ENCODE assay signal across 8 cellular contexts in the genomic region with DNA sequence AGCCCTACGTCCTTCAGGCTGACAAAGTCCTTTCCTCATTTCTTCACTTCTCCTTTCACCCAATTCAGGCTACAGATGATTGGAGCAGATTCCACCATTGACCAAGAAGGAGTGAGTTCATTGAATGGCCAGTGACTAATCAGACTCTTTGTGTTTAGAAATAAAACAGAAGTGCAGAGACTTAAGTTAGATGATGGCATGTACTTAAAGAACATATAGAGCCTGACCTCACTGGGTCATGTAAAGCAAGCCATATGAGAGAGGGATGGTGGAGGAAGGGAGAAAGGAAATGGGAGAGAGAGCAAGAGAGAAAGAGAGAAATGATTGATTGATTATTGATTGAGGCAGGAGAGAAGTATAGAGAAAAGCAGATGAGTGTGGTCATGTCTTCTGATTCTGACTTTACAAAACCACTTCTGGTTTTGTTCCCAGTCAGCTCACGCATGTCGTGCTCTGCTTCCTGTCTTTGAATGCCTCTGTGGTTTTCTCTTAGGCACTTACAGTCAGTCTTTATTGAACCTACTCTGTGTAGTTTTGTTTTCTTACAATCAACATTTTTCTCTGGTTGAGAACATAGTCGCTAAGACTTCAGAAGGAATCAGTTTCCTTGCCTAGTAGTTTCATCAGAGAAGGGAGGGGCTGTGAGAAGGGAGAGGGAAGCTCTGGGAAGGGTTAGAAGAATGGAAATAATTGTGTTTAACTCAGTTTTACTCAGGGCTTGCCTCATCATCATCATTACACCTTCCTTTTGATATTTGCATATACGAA.
A peak's percentile ranks its signal among the peaks of the same experiment; 100 is the strongest.
DNase-seq lines count a peak whose midpoint lies in the region; ATAC-seq and TF ChIP-seq lines count a peak whose summit lies in the region.

No MANE protein-coding gene starts in this region.

- peaks cover 16% of the 10 kb centered on the region; the same call in 1 of the 2 replicates for H3K9me2 ChIP-seq in GM23338 (ENCODE audit: insufficient read depth)

- peak overlapping the region; percentile 60 for H3K27ac ChIP-seq in CD4-positive, CD25-positive, alpha-beta regulatory T cell (ENCODE audit: insufficient read depth, low read length, poor library complexity, severe bottlenecking)
- peak overlapping the region in 2 of 4 donors; percentile 15 to 61 for H3K27ac ChIP-seq in gastroesophageal sphincter
- no peak overlapping the region for H3K27ac ChIP-seq in GM23338 (ENCODE audit: low read depth)

- H3K79me2 ChIP-seq in GM23338 (replicated peaks; ENCODE audit: insufficient read depth) = no peaks in the 10 kb centered on the region

- peak overlapping the region; percentile 46 to 77 (median 68) for H3K4me3 Mint-ChIP-seq in CD4-positive, CD25-positive, alpha-beta regulatory T cell
- H3K4me3 Mint-ChIP-seq in GM23338 = no peak overlapping the region

- H3K4me2 ChIP-seq in GM23338 = no peak overlapping the region

- peak in 2 of 3 donors; percentile 67 to 89 for DNase-seq in CD4-positive, CD25-positive, alpha-beta regulatory T cell
- peak; percentile 72 for DNase-seq in GM20000 (ENCODE audit: low spot score)
- peak; percentile 57 for DNase-seq in HT1080 (ENCODE audit: low read depth)
- DNase-seq in activated T-cell treated with anti-CD3 and anti-CD28 coated beads for 48 hours (ENCODE audit: low read depth) = peak; percentile 33
- DNase-seq in stimulated activated CD4-positive, alpha-beta T cell treated with anti-CD3 and anti-CD28 coated beads, Interleukin-4, amount 100 ng/mL, for 1 hour = peak; percentile 40
- no peak for DNase-seq in DMS 273 (lab: John Stamatoyannopoulos, UW; ENCODE audit: unreplicated experiment)
- DNase-seq in GM23338 (ENCODE audit: low spot score) = no peak

- H3K36me3 Mint-ChIP-seq in CD4-positive, CD25-positive, alpha-beta regulatory T cell = no peaks in the 10 kb centered on the region
- H3K36me3 Mint-ChIP-seq in GM23338 (ENCODE audit: low read depth) = no peaks in the 10 kb centered on the region

- H3K4me3 ChIP-seq in CD4-positive, CD25-positive, alpha-beta regulatory T cell (ENCODE audit: low read depth, low read length) = peak overlapping the region; percentile 51
- H3K4me3 ChIP-seq in gastroesophageal sphincter (no peak overlapping the region), GM23338 (no peak overlapping the region)

- ATAC-seq in CD4-positive, CD25-positive, alpha-beta regulatory T cell (ENCODE audit: low read depth in 2 of 2) = peak; percentile 90 to 94
- ATAC-seq in gastroesophageal sphincter (peak; percentile 61), GM23338 (no peak)

- no peaks in the 10 kb centered on the region for H3K9me3 Mint-ChIP-seq in CD4-positive, CD25-positive, alpha-beta regulatory T cell
- no peaks in the 10 kb centered on the region for H3K9me3 Mint-ChIP-seq in GM23338

- no peaks in the 10 kb centered on the region for H3K27me3 ChIP-seq in CD4-positive, CD25-positive, alpha-beta regulatory T cell (ENCODE audit: control insufficient read depth, insufficient read depth, low read length)
- H3K27me3 ChIP-seq in gastroesophageal sphincter (no peaks in the 10 kb centered on the region), GM23338 (ENCODE audit: insufficient read depth) (no peaks in the 10 kb centered on the region)

- peak overlapping the region; percentile 86 to 98 (median 93) for H3K27ac Mint-ChIP-seq in CD4-positive, CD25-positive, alpha-beta regulatory T cell
- H3K27ac Mint-ChIP-seq in GM23338 = no peak overlapping the region; the same call in 1 of the 2 replicates

- TF ChIP-seq POLR2A in gastroesophageal sphincter (IDR thresholded peaks at IDR 0.05) = no peak

- WGBS in gastroesophageal sphincter (ENCODE audit: low coverage in 1 of 2), 2 donors = 74 to 79% methylated on average over 5 of the region's 5 CpGs

- no peaks in the 10 kb centered on the region for H3K27me3 Mint-ChIP-seq in CD4-positive, CD25-positive, alpha-beta regulatory T cell
- peaks cover 2% of the 10 kb centered on the region for H3K27me3 Mint-ChIP-seq in GM23338 (ENCODE audit: insufficient read depth, low read depth, poor library complexity)

- H4K20me1 ChIP-seq in GM23338 (replicated peaks; ENCODE audit: insufficient read depth) = no peaks in the 10 kb centered on the region

- H3K4me1 Mint-ChIP-seq in CD4-positive, CD25-positive, alpha-beta regulatory T cell = peaks cover 12 to 38% (median 27%) of the 10 kb centered on the region in 4 donors
- peaks cover 20% of the 10 kb centered on the region for H3K4me1 Mint-ChIP-seq in GM23338

- no peak overlapping the region for H2AFZ ChIP-seq in GM23338

- no peaks in the 10 kb centered on the region for H3K36me3 ChIP-seq in CD4-positive, CD25-positive, alpha-beta regulatory T cell (ENCODE audit: control insufficient read depth, insufficient read depth, low read length)
- H3K36me3 ChIP-seq in gastroesophageal sphincter (no peaks in the 10 kb centered on the region), GM23338 (ENCODE audit: insufficient read depth) (no peaks in the 10 kb centered on the region)

- TF ChIP-seq EP300 in gastroesophageal sphincter (IDR thresholded peaks at IDR 0.05) = no peak

- no peaks in the 10 kb centered on the region for H3K9me3 ChIP-seq in CD4-positive, CD25-positive, alpha-beta regulatory T cell (ENCODE audit: control insufficient read depth in 2 of 2, low read length in 2 of 2)
- no peaks in the 10 kb centered on the region for H3K9me3 ChIP-seq in gastroesophageal sphincter

- H3K4me1 ChIP-seq in CD4-positive, CD25-positive, alpha-beta regulatory T cell (ENCODE audit: control insufficient read depth, insufficient read depth, low read length, poor library complexity, severe bottlenecking) = peaks cover 18% of the 10 kb centered on the region
- no peaks in the 10 kb centered on the region for H3K4me1 ChIP-seq in gastroesophageal sphincter
- H3K4me1 ChIP-seq in GM23338 (ENCODE audit: insufficient read depth) = no peaks in the 10 kb centered on the region

- no peak for TF ChIP-seq CTCF in GM20000 (IDR thresholded peaks at IDR 0.05; ENCODE audit: extremely low read depth, missing control alignments)
- TF ChIP-seq CTCF in gastroesophageal sphincter (IDR thresholded peaks at IDR 0.05) = no peak
- no peak for TF ChIP-seq CTCF in GM23338 (conservative IDR thresholded peaks at IDR 0.05; ENCODE audit: low read depth in 2 of 2)

- no peaks in the 10 kb centered on the region for H3F3A ChIP-seq in GM23338 (replicated peaks; ENCODE audit: low read depth)

TF ChIP-seq in GM23338, 12 proteins besides CTCF, POLR2A, EP300 and RAD21:
- TF ChIP-seq POLR2AphosphoS5 (IDR thresholded peaks at IDR 0.05; ENCODE audit: low read depth) = no peak
- TF ChIP-seq EZH2phosphoT487 (IDR thresholded peaks at IDR 0.05; ENCODE audit: unreplicated experiment) = no peak
- TF ChIP-seq EZH2 (IDR thresholded peaks at IDR 0.05; ENCODE audit: low read depth, unreplicated experiment) = no peak
- TF ChIP-seq STAT1 (IDR thresholded peaks at IDR 0.05; ENCODE audit: unreplicated experiment) = no peak
- no peak for TF ChIP-seq CREB1 (CRISPR knock-in tag; IDR thresholded peaks at IDR 0.05; ENCODE audit: low read depth)

Comparison
In these comparisons a context has a peak if more than half of its experiments do, and no peak if none do; other contexts are left out.
1. DNase-seq: peak in CD4-positive, CD25-positive, alpha-beta regulatory T cell (2 of 3), GM20000 (single experiment), HT1080 (single experiment), activated T-cell treated with anti-CD3 and anti-CD28 coated beads for 48 hours (single experiment) and stimulated activated CD4-positive, alpha-beta T cell treated with anti-CD3 and anti-CD28 coated beads, Interleukin-4, amount 100 ng/mL, for 1 hour (single experiment); none in DMS 273 (single experiment) and GM23338 (single experiment).